In genomic region chr6:138286698-138287097, GRCh38 we compare ENCODE assay signal across 14 cellular contexts.
"Had no signal": no experiment of that assay in that cellular context is flagged by ENCODE, and none has a peak within 500 bp of the region (broad histone marks: within the 10 kb centered on the region; RNA-seq: fewer than 3 reads in every experiment).

No MANE protein-coding gene starts in this region.

- H3K4me1 ChIP-seq: gastrocnemius medialis, heart right ventricle, pancreas, prostate gland, tibial artery, upper lobe of left lung, uterus had no signal

- H3K4me2 ChIP-seq: neural progenitor cell had no signal

- H3K4me3 ChIP-seq: gastrocnemius medialis, heart right ventricle, neural progenitor cell, pancreas, prostate gland, tibial artery, upper lobe of left lung, uterus had no signal

- ATAC-seq: gastrocnemius medialis, sciatic nerve had no signal

- H2AFZ ChIP-seq: neural progenitor cell had no signal

- H3K9ac ChIP-seq: neural progenitor cell had no signal

- H3K27ac Mint-ChIP-seq: memory B cell; natural killer cell treated with Interleukin-12 subunit alpha and Interleukin-12 subunit beta and Interleukin-15 and Interleukin-18, amount 100 ng/mL, for 72 hours; neural progenitor cell had no signal

- H3K4me1 Mint-ChIP-seq: neural progenitor cell had no signal

- H3K36me3 Mint-ChIP-seq: memory B cell; natural killer cell treated with Interleukin-12 subunit alpha and Interleukin-12 subunit beta and Interleukin-15 and Interleukin-18, amount 100 ng/mL, for 72 hours; neural progenitor cell had no signal

- H3K9me3 ChIP-seq: gastrocnemius medialis, heart right ventricle, pancreas, prostate gland, tibial artery, upper lobe of left lung, uterus had no signal

- H3K27me3 ChIP-seq: gastrocnemius medialis, heart right ventricle, neural progenitor cell, pancreas, tibial artery, upper lobe of left lung, uterus had no signal

- H3K36me3 ChIP-seq: gastrocnemius medialis, neural progenitor cell, prostate gland, tibial artery, uterus had no signal

- H3K4me3 Mint-ChIP-seq: memory B cell; natural killer cell treated with Interleukin-12 subunit alpha and Interleukin-12 subunit beta and Interleukin-15 and Interleukin-18, amount 100 ng/mL, for 72 hours; neural progenitor cell had no signal

- H3K27ac ChIP-seq: gastrocnemius medialis, heart right ventricle, neural progenitor cell, pancreas, tibial artery, upper lobe of left lung, uterus had no signal

- H3K9me3 Mint-ChIP-seq: memory B cell; natural killer cell treated with Interleukin-12 subunit alpha and Interleukin-12 subunit beta and Interleukin-15 and Interleukin-18, amount 100 ng/mL, for 72 hours; neural progenitor cell had no signal

- DNase-seq: gastrocnemius medialis, heart right ventricle, midbrain, occipital lobe, retina, tibial artery, uterus had no signal
